8 cellular contexts compared by ENCODE assay signal in the genomic region with DNA sequence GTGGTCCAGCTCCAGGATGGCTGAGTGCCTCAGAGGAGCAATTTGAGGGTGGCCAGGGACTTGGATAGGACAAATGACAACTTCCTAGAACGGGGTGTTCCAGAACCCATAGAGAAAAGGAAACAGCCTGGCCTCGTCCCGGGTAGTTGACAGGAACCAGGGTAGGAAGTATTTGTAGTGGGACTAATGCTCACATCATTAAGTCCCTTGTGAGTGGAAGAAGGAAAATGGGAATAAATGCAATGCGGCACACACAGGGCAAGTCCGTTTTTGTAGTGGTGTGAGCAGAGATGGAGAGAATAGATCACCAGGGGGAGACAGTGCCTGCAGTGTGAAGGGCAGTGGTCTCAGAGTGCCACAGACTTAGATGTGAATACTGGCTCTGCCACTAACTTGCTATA. TPM values are rescaled to one million over a fixed set of nuclear protein-coding genes. Genes with fewer than 3 reads are reported as not detected.
DNase-seq lines count a peak whose midpoint lies in the region; ATAC-seq and TF ChIP-seq lines count a peak whose summit lies in the region.

No MANE protein-coding gene starts in this region.

- no peak overlapping the region for H3K9ac ChIP-seq in HCT116 (ENCODE audit: low read length)

- RAD21 ChIA-PET in HCT116 (lab: Charles Lee; ENCODE audit: low non-redundant PET in 1 of 2, low total read pairs in 2 of 2, uncharacterized antibody in 2 of 2, unreplicated experiment in 2 of 2): interaction anchor here in 1 of 2 experiments (1.6 kb wide), 1 partner anchor 340 kb away, joined by 7 read pairs; no protein-coding TSS in a partner anchor

- no peak for TF ChIP-seq EP300 in transverse colon (IDR thresholded peaks at IDR 0.05; ENCODE audit: low read depth)

- H3K4me3 ChIP-seq in AG10803 (ENCODE audit: low read length): no peak overlapping the region
- no peak overlapping the region for H3K4me3 ChIP-seq in HCT116 (replicated peaks in 1 of 2; ENCODE audit: low read depth in 1 of 2, low read length in 2 of 2)
- H3K4me3 ChIP-seq in transverse colon: no peak overlapping the region

- in situ Hi-C loops in transverse colon (cut with MboI; ENCODE audit: low pct_ligation_motif_present in 1 of 4, low pct_unique_long_range_greater_than_20kb in 1 of 4, low sequenced_read_pairs in 3 of 4): loop anchor here in 3 of 4 donors (5.0 to 25.0 kb wide), 4 partner anchors 338 to 573 kb away; a partner anchor contains a TSS

- H3K9me2 ChIP-seq in HCT116 (ENCODE audit: insufficient read depth): no peaks in the 10 kb centered on the region

- 47 to 48% methylated on average over 5 of the region's 5 CpGs for WGBS in transverse colon (ENCODE audit: low coverage in 1 of 2), 2 donors

- no peaks in the 10 kb centered on the region for H4K20me1 ChIP-seq in HCT116 (ENCODE audit: insufficient read depth)

- peak; percentile 91 for TF ChIP-seq RAD21 in HCT116 (IDR thresholded peaks at IDR 0.05; ENCODE audit: low read depth)

- CTCF ChIA-PET in HCT116 (lab: Charles Lee): interaction anchor here (2.9 to 6.1 kb wide), 2 partner anchors 39 to 341 kb away, joined by 38 to 75 read pairs; no protein-coding TSS in a partner anchor

- no peak overlapping the region for H2AFZ ChIP-seq in HCT116 (ENCODE audit: low read depth, low read length, poor library complexity, severe bottlenecking)

- TF ChIP-seq CTCF in AG10803 (conservative IDR thresholded peaks at IDR 0.05; ENCODE audit: low read length) (peak; percentile 73), HCT116 (IDR thresholded peaks at IDR 0.05 in 2 of 3, conservative IDR thresholded peaks at IDR 0.05 in 1 of 3; ENCODE audit: borderline replicate concordance in 1 of 3, insufficient read depth in 1 of 3, low read depth in 2 of 3, low read length in 2 of 3) (peak; percentile 48 to 77 (median 58); a peak in 4 of 6 replicates), transverse colon (IDR thresholded peaks at IDR 0.05) (peak; percentile 35 to 57 (median 39))

- H3K4me1 ChIP-seq in HCT116 (ENCODE audit: control insufficient read depth in 1 of 2, insufficient read depth in 2 of 2, low read length in 2 of 2) (peaks cover 0 to 5% of the 10 kb centered on the region in 2 experiments; a peak in 1 of 4 replicates), transverse colon (peaks cover 0 to 19% (median 8%) of the 10 kb centered on the region in 4 donors)

- no peaks in the 10 kb centered on the region for H3K4me1 Mint-ChIP-seq in activated T-helper 17 cell treated with anti-CD3 and anti-CD28 coated beads, Interleukin-2, amount 50 U/mL, for 72 hours

- no peaks in the 10 kb centered on the region for H3K9me3 ChIP-seq in HCT116 (ENCODE audit: control insufficient read depth in 1 of 2, insufficient read depth in 1 of 2, low read depth in 1 of 2, low read length in 2 of 2)
- H3K9me3 ChIP-seq in transverse colon: no peaks in the 10 kb centered on the region

- no peaks in the 10 kb centered on the region for H3K36me3 ChIP-seq in HCT116 (ENCODE audit: control insufficient read depth in 1 of 2, insufficient read depth in 2 of 2, low read length in 2 of 2)
- no peaks in the 10 kb centered on the region for H3K36me3 ChIP-seq in transverse colon

- TF ChIP-seq POLR2A in HCT116 (IDR thresholded peaks at IDR 0.05; ENCODE audit: borderline replicate concordance, extremely low read depth, insufficient read depth, insufficient read length) (no peak), transverse colon (IDR thresholded peaks at IDR 0.05) (no peak)

- H3K27me3 Mint-ChIP-seq in activated T-helper 17 cell treated with anti-CD3 and anti-CD28 coated beads, Interleukin-2, amount 50 U/mL, for 72 hours: peaks cover 3% of the 10 kb centered on the region

- H3K9me3 Mint-ChIP-seq in activated T-helper 17 cell treated with anti-CD3 and anti-CD28 coated beads, Interleukin-2, amount 50 U/mL, for 72 hours: no peaks in the 10 kb centered on the region

- no peaks in the 10 kb centered on the region for H3K36me3 Mint-ChIP-seq in activated T-helper 17 cell treated with anti-CD3 and anti-CD28 coated beads, Interleukin-2, amount 50 U/mL, for 72 hours (ENCODE audit: low read depth)

- DNase-seq in AG10803 (ENCODE audit: low read depth) (peak; percentile 54), HCT116 (ENCODE audit: low read depth, low spot score) (peak; percentile 29), hepatic stellate cell (ENCODE audit: low spot score) (peak; percentile 47), transverse colon (peak; percentile 34)
- no peak for DNase-seq in activated effector memory CD4-positive, alpha-beta T cell treated with Interleukin-2 at 50 U/mL for 16 hours
- no peak for DNase-seq in stimulated activated naive CD4-positive, alpha-beta T cell (lab: John Stamatoyannopoulos, UW)

- intact Hi-C loops in HCT116 (cut with micrococcal nuclease): loop anchor here (1.0 to 5.0 kb wide), 5 partner anchors 37 to 753 kb away; a partner anchor contains a TSS
- intact Hi-C loops in transverse colon (cut with DNase I; ENCODE audit: low total_unique reads): loop anchor here (5.0 kb wide), 1 partner anchor 38 kb away; no protein-coding TSS in a partner anchor

- no peaks in the 10 kb centered on the region for H3K27me3 ChIP-seq in HCT116 (ENCODE audit: insufficient read depth, low read length)
- no peaks in the 10 kb centered on the region for H3K27me3 ChIP-seq in transverse colon

- H3K4me2 ChIP-seq in HCT116 (ENCODE audit: low read length): no peak overlapping the region

- H3K27ac ChIP-seq in HCT116 (ENCODE audit: low read depth, low read length): no peak overlapping the region
- no peak overlapping the region for H3K27ac ChIP-seq in transverse colon

- no TSS peak for BruUV-seq in HCT116 (replicated peaks; lab: Mats Ljungman, UMichigan)

- H3K79me2 ChIP-seq in HCT116 (ENCODE audit: insufficient read depth, low read length): no peaks in the 10 kb centered on the region

- H3K4me3 Mint-ChIP-seq in activated T-helper 17 cell treated with anti-CD3 and anti-CD28 coated beads, Interleukin-2, amount 50 U/mL, for 72 hours: no peak overlapping the region

- ATAC-seq in HCT116: peak; percentile 60; the same call in 1 of the 2 replicates
- ATAC-seq in activated T-helper 17 cell treated with anti-CD3 and anti-CD28 coated beads, Interleukin-2, amount 50 U/mL, for 72 hours (replicated peaks): peak; percentile 49
- no peak for ATAC-seq in HG03097 (IDR thresholded peaks at IDR 0.05; ENCODE audit: low FRiP score, unreplicated experiment)

- no peak overlapping the region for H3K27ac Mint-ChIP-seq in activated T-helper 17 cell treated with anti-CD3 and anti-CD28 coated beads, Interleukin-2, amount 50 U/mL, for 72 hours

- POLR2A ChIA-PET in HCT116 (lab: Charles Lee): interaction anchor here (0.6 kb wide), 1 partner anchor 55 kb away, joined by 3 read pairs; no protein-coding TSS in a partner anchor

TF ChIP-seq in HCT116, 20 proteins besides CTCF, POLR2A, EP300 and RAD21:
- TF ChIP-seq CBX3 (IDR thresholded peaks at IDR 0.05; ENCODE audit: low read depth): no peak
- no peak for TF ChIP-seq ZNF274 (IDR thresholded peaks at IDR 0.05; ENCODE audit: low read depth, low read length)
- no peak for TF ChIP-seq FOSL1 (IDR thresholded peaks at IDR 0.05; ENCODE audit: low read depth)
- TF ChIP-seq POLR2AphosphoS5 (IDR thresholded peaks at IDR 0.05; ENCODE audit: low read depth, low read length): no peak
- no peak for TF ChIP-seq SP1 (IDR thresholded peaks at IDR 0.05; ENCODE audit: low read depth)
- TF ChIP-seq SIN3A (IDR thresholded peaks at IDR 0.05; ENCODE audit: low read depth): no peak
- TF ChIP-seq EZH2 (IDR thresholded peaks at IDR 0.05): no peak
- TF ChIP-seq, protein P1, sequence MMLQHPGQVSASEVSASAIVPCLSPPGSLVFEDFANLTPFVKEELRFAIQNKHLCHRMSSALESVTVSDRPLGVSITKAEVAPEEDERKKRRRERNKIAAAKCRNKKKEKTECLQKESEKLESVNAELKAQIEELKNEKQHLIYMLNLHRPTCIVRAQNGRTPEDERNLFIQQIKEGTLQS (IDR thresholded peaks at IDR 0.05): no peak
TF ChIP-seq in HCT116: peak in this region for 0.

RNA-seq across cellular contexts. Expression of a gene that starts 19.6 kb away (rescaled TPM):
- total RNA-seq in HCT116 (2021; ENCODE audit: unreplicated experiment) (not detected), transverse colon (1 to 10 TPM; 1.1 to 7.9 (median 5.1) TPM)
- 0.04 and 0.09 TPM in 2 replicates for polyA plus RNA-seq in HCT116 (2012)
- total RNA-seq in activated T-helper 17 cell treated with anti-CD3 and anti-CD28 coated beads, Interleukin-2, amount 50 U/mL, for 72 hours: not detected

Comparison
In these comparisons a context has a peak if more than half of its experiments do, and no peak if none do; other contexts are left out.
1. DNase-seq: peak in AG10803 (single experiment), HCT116 (single experiment), hepatic stellate cell (single experiment) and transverse colon (single experiment); none in activated effector memory CD4-positive, alpha-beta T cell treated with Interleukin-2 at 50 U/mL for 16 hours (single experiment) and stimulated activated naive CD4-positive, alpha-beta T cell (0 of 6).
2. Peak in every context shown above with its lines, with median percentiles within 50 percentile points of each other: CTCF ChIP-seq.